ENCODE assay signal across 2 cellular contexts in genomic region chr20:2748551-2749342, GRCh38.
A peak's percentile ranks its signal among the peaks of the same experiment; 100 is the strongest.
TF ChIP-seq lines count a peak whose summit lies in the region.

No MANE protein-coding gene starts in this region.

TF ChIP-seq in GM23338, 12 proteins besides CTCF, POLR2A, EP300 and RAD21:
- TF ChIP-seq ZNF462 (CRISPR knock-in tag; IDR thresholded peaks at IDR 0.05): no peak
- peak; percentile 22; the same call in 1 of the 2 replicates for TF ChIP-seq CREB1 (CRISPR knock-in tag; IDR thresholded peaks at IDR 0.05; ENCODE audit: low read depth)
- TF ChIP-seq EZH2 (IDR thresholded peaks at IDR 0.05; ENCODE audit: low read depth, unreplicated experiment): peak; percentile 76
- 0 out of 2 replicates have a peak, but pooled peaks have one; percentile 33 for TF ChIP-seq POLR2AphosphoS5 (IDR thresholded peaks at IDR 0.05; ENCODE audit: low read depth)
- TF ChIP-seq EZH2phosphoT487 (IDR thresholded peaks at IDR 0.05; ENCODE audit: unreplicated experiment): no peak

TF ChIP-seq in WTC11, 78 proteins besides CTCF, POLR2A, EP300 and RAD21 (continued from another document):
- TF ChIP-seq ZMAT4 (CRISPR knock-in tag; IDR thresholded peaks at IDR 0.05) (no peak), GTF2I (CRISPR knock-in tag; conservative IDR thresholded peaks at IDR 0.05) (no peak), E2F5 (CRISPR knock-in tag; IDR thresholded peaks at IDR 0.05) (no peak), PRRX2 (CRISPR knock-in tag; IDR thresholded peaks at IDR 0.05) (no peak), NR1H2 (CRISPR knock-in tag; IDR thresholded peaks at IDR 0.05) (no peak), FOXP4 (CRISPR knock-in tag; IDR thresholded peaks at IDR 0.05) (no peak), ZNF281 (CRISPR knock-in tag; IDR thresholded peaks at IDR 0.05) (no peak), JUN (CRISPR knock-in tag; IDR thresholded peaks at IDR 0.05) (no peak)
TF ChIP-seq in WTC11: peak in this region for 0.
